In genomic region chr5:133981714-133982113, GRCh38 we compare ENCODE assay signal across 17 cellular contexts. TPM values are rescaled to one million over a fixed set of nuclear protein-coding genes. Genes with fewer than 3 reads are reported as not detected.
A peak's percentile ranks its signal among the peaks of the same experiment; 100 is the strongest.
DNase-seq lines count a peak whose midpoint lies in the region; ATAC-seq, FAIRE-seq and TF ChIP-seq lines count a peak whose summit lies in the region.
"Had no signal": no experiment of that assay in that cellular context is flagged by ENCODE, and none has a peak within 500 bp of the region (broad histone marks: within the 10 kb centered on the region; RNA-seq: fewer than 3 reads in every experiment).

No MANE protein-coding gene starts in this region.

- H4K20me1 ChIP-seq in HepG2 (ENCODE audit: insufficient read depth, low read length): peaks cover 11% of the 10 kb centered on the region; the same call in 1 of the 2 replicates
- peaks cover 19% of the 10 kb centered on the region for H4K20me1 ChIP-seq in PC-9 (ENCODE audit: insufficient read depth)

- in situ Hi-C loops in HepG2 (cut with HindIII; ENCODE audit: extremely low pct_ligation_motif_present, low pct_unique_long_range_greater_than_20kb): no loop called here

- H3K27ac ChIP-seq in HepG2 (ENCODE audit: extremely low read length, insufficient read depth, low read length): no peak overlapping the region
- H3K27ac ChIP-seq in right lobe of liver: no peak overlapping the region
- H3K27ac ChIP-seq in PC-9: 0 out of 2 replicates have a peak overlapping the region, but pooled peaks have one; percentile 3
- H3K27ac ChIP-seq: adrenal gland, pancreas, SJSA1 had no signal

- no peaks in the 10 kb centered on the region for H3K9me2 ChIP-seq in PC-9 (ENCODE audit: insufficient read depth)

- no TSS peak for BruUV-seq in HepG2 (replicated peaks; lab: Mats Ljungman, UMichigan)
- BruUV-seq in PC-9 (replicated peaks; lab: Mats Ljungman, UMichigan): no TSS peak

- H3K27me3 Mint-ChIP-seq in chondrocyte (ENCODE audit: low read depth) (no peaks in the 10 kb centered on the region), WTC11 (ENCODE audit: low read depth) (no peaks in the 10 kb centered on the region)

- H3K9ac ChIP-seq in HepG2 (ENCODE audit: insufficient read depth, low read depth, low read length): no peak overlapping the region

- H3K4me3 Mint-ChIP-seq in chondrocyte (ENCODE audit: unreplicated experiment) (no peak overlapping the region), WTC11 (no peak overlapping the region)
- H3K4me3 Mint-ChIP-seq: activated T-helper 1 cell treated with anti-CD3 and anti-CD28 coated beads, Interleukin-12 subunit alpha, Interleukin-12 subunit beta, Interleukin-2, Interleukin-4 antibody, amounts not matched to agents 30 ng/mL and 10 ng/mL and 1 ng/mL, durations not matched to agents 14 hours and 24 hours and 36 hours had no signal

- POLR2A ChIA-PET in HepG2 (lab: Yijun Ruan, JAX): interaction anchor here (1.8 kb wide), 1 partner anchor 12 kb away, joined by 4 read pairs; no protein-coding TSS in a partner anchor
- POLR2A ChIA-PET in PC-9 (lab: Charles Lee; ENCODE audit: unreplicated experiment): no interaction called here
- POLR2A ChIA-PET in WTC11 (lab: Charles Lee): no interaction called here

- intact Hi-C loops in HepG2 (cut with micrococcal nuclease; ENCODE audit: unreplicated experiment) (loop anchor here (2.0 kb wide), 1 partner anchor 13 kb away; no protein-coding TSS in a partner anchor), right lobe of liver (cut with DNase I) (no loop called here), PC-9 (cut with micrococcal nuclease; ENCODE audit: unreplicated experiment) (no loop called here)

- H3K27me3 ChIP-seq in HepG2 (ENCODE audit: control insufficient read depth in 1 of 2, insufficient read depth in 2 of 2, low read length in 2 of 2) (no peaks in the 10 kb centered on the region), right lobe of liver (no peaks in the 10 kb centered on the region), PC-9 (ENCODE audit: insufficient read depth, low read depth) (no peaks in the 10 kb centered on the region)
- H3K27me3 ChIP-seq: adrenal gland, cardiac muscle cell, pancreas, SJSA1 had no signal

- H3K4me1 ChIP-seq in HepG2 (ENCODE audit: insufficient read depth, low read length): peaks cover 30% of the 10 kb centered on the region
- H3K4me1 ChIP-seq in right lobe of liver: no peaks in the 10 kb centered on the region
- no peaks in the 10 kb centered on the region for H3K4me1 ChIP-seq in PC-9 (replicated peaks; ENCODE audit: insufficient read depth)
- H3K4me1 ChIP-seq: pancreas had no signal

- H3F3A ChIP-seq in PC-9 (ENCODE audit: insufficient read depth, low read depth): peaks cover 83% of the 10 kb centered on the region

- H3K79me2 ChIP-seq in HepG2 (ENCODE audit: insufficient read depth, low read length): peaks cover 24% of the 10 kb centered on the region
- peaks cover 48% of the 10 kb centered on the region for H3K79me2 ChIP-seq in PC-9 (ENCODE audit: low read depth)

- H3K4me1 Mint-ChIP-seq in chondrocyte (ENCODE audit: low read depth) (peaks cover 27% of the 10 kb centered on the region), WTC11 (0 out of 2 replicates have a peak, but pooled peaks cover 3% of the 10 kb centered on the region)

- H3K4me3 ChIP-seq in HepG2 (replicated peaks in 1 of 3; ENCODE audit: insufficient read depth in 1 of 3, low read depth in 2 of 3, low read length in 3 of 3): no peak overlapping the region
- H3K4me3 ChIP-seq in right lobe of liver: no peak overlapping the region
- no peak overlapping the region for H3K4me3 ChIP-seq in PC-9
- H3K4me3 ChIP-seq: adrenal gland, cardiac muscle cell, pancreas, SJSA1 had no signal

- no peak for TF ChIP-seq RAD21 in HepG2 (CRISPR knock-in tag; IDR thresholded peaks at IDR 0.05)

- peak; percentile 25; the same call in 1 of the 3 replicates for ATAC-seq in HepG2
- no peak for ATAC-seq in right lobe of liver
- ATAC-seq in GM21825 (IDR thresholded peaks at IDR 0.05; ENCODE audit: unreplicated experiment): no peak
- no peak for ATAC-seq in GM19463 (IDR thresholded peaks at IDR 0.05; ENCODE audit: unreplicated experiment)
- ATAC-seq in WTC11: no peak
- ATAC-seq: pancreas had no signal

- DNase-seq in HepG2 (ENCODE audit: low spot score): no peak
- no peak for DNase-seq in right lobe of liver
- DNase-seq in PC-9: no peak
- DNase-seq in chondrocyte (ENCODE audit: low spot score): no peak
- DNase-seq in COR-L47 (lab: John Stamatoyannopoulos, UW): no peak
- DNase-seq in WTC11 (ENCODE audit: low spot score): no peak
- DNase-seq: activated CD4-positive, alpha-beta T cell treated with anti-CD3 and anti-CD28 coated beads, Interleukin-2, amount 50 U/mL, for 4 hours; NCI-H1436 treated with DMSO at 0.1 percent for 48 hours; NCI-H226; pancreas had no signal

- H2AFZ ChIP-seq in HepG2 (ENCODE audit: low read length): no peak overlapping the region
- H2AFZ ChIP-seq in PC-9: no peak overlapping the region

- no peaks in the 10 kb centered on the region for H3K9me3 Mint-ChIP-seq in chondrocyte (ENCODE audit: low read depth)
- no peaks in the 10 kb centered on the region for H3K9me3 Mint-ChIP-seq in WTC11
- H3K9me3 Mint-ChIP-seq: activated T-helper 1 cell treated with anti-CD3 and anti-CD28 coated beads, Interleukin-12 subunit alpha, Interleukin-12 subunit beta, Interleukin-2, Interleukin-4 antibody, amounts not matched to agents 30 ng/mL and 10 ng/mL and 1 ng/mL, durations not matched to agents 14 hours and 24 hours and 36 hours had no signal

- WGBS in HepG2 (ENCODE audit: low lambda C conversion rate): 88% methylated on average over 1 of the region's 1 CpG
- 44% methylated on average over 1 of the region's 1 CpG for WGBS in right lobe of liver (ENCODE audit: insufficient coverage, low coverage, low lambda C conversion rate, missing lambda C conversion rate)

- H3K27ac Mint-ChIP-seq in chondrocyte (ENCODE audit: unreplicated experiment) (no peak overlapping the region), WTC11 (no peak overlapping the region)
- H3K27ac Mint-ChIP-seq: activated T-helper 1 cell treated with anti-CD3 and anti-CD28 coated beads, Interleukin-12 subunit alpha, Interleukin-12 subunit beta, Interleukin-2, Interleukin-4 antibody, amounts not matched to agents 30 ng/mL and 10 ng/mL and 1 ng/mL, durations not matched to agents 14 hours and 24 hours and 36 hours had no signal

- no peak for FAIRE-seq in HepG2 (lab: Jason Lieb, UNC)
- FAIRE-seq: GM18507, pancreas had no signal

- TF ChIP-seq EP300 in HepG2 (IDR thresholded peaks at IDR 0.05; ENCODE audit: low read depth in 2 of 2, low read length in 2 of 2) (no peak), HepG2 (CRISPR knock-in tag; IDR thresholded peaks at IDR 0.05; ENCODE audit: borderline replicate concordance) (no peak)

- H3K9me3 ChIP-seq in HepG2 (ENCODE audit: low read length) (no peaks in the 10 kb centered on the region), right lobe of liver (no peaks in the 10 kb centered on the region), PC-9 (ENCODE audit: insufficient read depth, low read depth) (no peaks in the 10 kb centered on the region)
- H3K9me3 ChIP-seq: adrenal gland, pancreas, SJSA1 had no signal

- no peak overlapping the region for H3K4me2 ChIP-seq in HepG2 (ENCODE audit: low read depth, low read length)
- no peak overlapping the region for H3K4me2 ChIP-seq in PC-9

- peaks cover 23 to 54% of the 10 kb centered on the region in 2 experiments for H3K36me3 ChIP-seq in HepG2 (replicated peaks in 1 of 2; ENCODE audit: control insufficient read depth in 1 of 2, insufficient read depth in 2 of 2, low read length in 2 of 2)
- peaks cover 0 to 77% (median 11%) of the 10 kb centered on the region in 4 donors for H3K36me3 ChIP-seq in right lobe of liver
- peaks cover 41% of the 10 kb centered on the region for H3K36me3 ChIP-seq in PC-9 (ENCODE audit: low read depth)

- no peak for TF ChIP-seq CTCF in HepG2 (CRISPR knock-in tag; IDR thresholded peaks at IDR 0.05)
- TF ChIP-seq CTCF in right lobe of liver (IDR thresholded peaks at IDR 0.05): no peak
- TF ChIP-seq CTCF in PC-9 (conservative IDR thresholded peaks at IDR 0.05): no peak
- peak; percentile 18 for TF ChIP-seq CTCF in chondrocyte (IDR thresholded peaks at IDR 0.05)
- no peak for TF ChIP-seq CTCF in WTC11 (IDR thresholded peaks at IDR 0.05)

- TF ChIP-seq POLR2A in HepG2 (IDR thresholded peaks at IDR 0.05; ENCODE audit: insufficient read depth in 1 of 2, low read depth in 2 of 2, low read length in 2 of 2) (no peak), right lobe of liver (IDR thresholded peaks at IDR 0.05) (no peak)

- peaks cover 21% of the 10 kb centered on the region for H3K36me3 Mint-ChIP-seq in chondrocyte (ENCODE audit: low read depth)
- peaks cover 58% of the 10 kb centered on the region for H3K36me3 Mint-ChIP-seq in WTC11

- CTCF ChIA-PET in HepG2 (lab: Yijun Ruan, JAX; ENCODE audit: low intra/inter-chr PET ratio, low total read pairs): no interaction called here
- CTCF ChIA-PET in PC-9 (lab: Charles Lee): interaction anchor here (0.6 kb wide), 1 partner anchor 15 kb away, joined by 4 read pairs; no protein-coding TSS in a partner anchor
- CTCF ChIA-PET in WTC11 (lab: Charles Lee): interaction anchor here (1.5 kb wide), 1 partner anchor 15 kb away, joined by 5 read pairs; no protein-coding TSS in a partner anchor

RNA-seq across cellular contexts. Expression of gene C5orf15, which starts 13.3 kb away (rescaled TPM):
- total RNA-seq in HepG2 (2016; rRNA removed; fragmentation: Illumina TruSeq; extraction: Trizol) (35.7 and 58.5 TPM in 2 replicates), right lobe of liver (10 to 100 TPM; 15.0 to 37.5 (median 24.4) TPM), PC-9 (2021) (24.4 and 45.0 TPM in 2 replicates), chondrocyte (41.7 to 63.7 TPM (median 44.4 TPM) in 3 replicates), WTC11 (2021) (29.9 to 32.7 TPM (median 30.3 TPM) in 3 replicates)
- 5.8 and 7.0 TPM in 2 replicates for total RNA-seq in HepG2 (2016; cell fraction: cytosol; rRNA removed; fragmentation: Illumina TruSeq; extraction: Trizol; ENCODE audit: low read depth)
- total RNA-seq in HepG2 (2016; cell fraction: insoluble cytoplasmic fraction; rRNA removed; fragmentation: Illumina TruSeq; extraction: Trizol): 32.4 and 58.3 TPM in 2 replicates
- total RNA-seq in HepG2 (2016; cell fraction: membrane; rRNA removed; fragmentation: Illumina TruSeq; extraction: Trizol): 14.0 and 15.0 TPM in 2 replicates
- total RNA-seq in HepG2 (2016; cell fraction: nucleus; rRNA removed; fragmentation: Illumina TruSeq; extraction: Trizol): 50.5 and 53.2 TPM in 2 replicates
- 82.7 and 84.1 TPM in 2 replicates for polyA plus RNA-seq in HepG2 (2011; rRNA removed)
- 55.7 and 70.1 TPM in 2 replicates for polyA plus RNA-seq in HepG2 (2011; cell fraction: cytosol; rRNA removed)
- 26.9 and 28.5 TPM in 2 replicates for polyA plus RNA-seq in HepG2 (2011; cell fraction: nucleus; rRNA removed)
- 50.8 and 57.3 TPM in 2 replicates for polyA plus RNA-seq in HepG2 (2012)
- 4.5 and 5.3 TPM in 2 replicates for polyA plus RNA-seq in HepG2 (2016; cell fraction: cytosol; fragmentation: Illumina TruSeq; extraction: Trizol; ENCODE audit: low read depth)
- polyA plus RNA-seq in HepG2 (2016; cell fraction: insoluble cytoplasmic fraction; fragmentation: Illumina TruSeq; extraction: Trizol; ENCODE audit: low read depth): 54.9 and 56.5 TPM in 2 replicates
- 13.6 and 14.8 TPM in 2 replicates for polyA plus RNA-seq in HepG2 (2016; cell fraction: membrane; fragmentation: Illumina TruSeq; extraction: Trizol; ENCODE audit: low read depth)
- polyA plus RNA-seq in HepG2 (2016; cell fraction: nucleus; fragmentation: Illumina TruSeq; extraction: Trizol; ENCODE audit: insufficient read depth, low read depth): 125 and 131 TPM in 2 replicates
- polyA minus RNA-seq in HepG2 (2011; rRNA and poly(A)+ RNA removed; ENCODE audit: low replicate concordance): 27.4 and 37.7 TPM in 2 replicates
- 57.0 and 75.9 TPM in 2 replicates for polyA minus RNA-seq in HepG2 (2011; cell fraction: cytosol; rRNA and poly(A)+ RNA removed)
- polyA minus RNA-seq in HepG2 (2011; cell fraction: nucleus; rRNA and poly(A)+ RNA removed): 20.3 and 34.9 TPM in 2 replicates

RNA-seq across cellular contexts. Expression of gene VDAC1, which starts 23.1 kb away (rescaled TPM):
- total RNA-seq in HepG2 (2016; rRNA removed; fragmentation: Illumina TruSeq; extraction: Trizol) (380 and 481 TPM in 2 replicates), right lobe of liver (100 to 1,000 TPM; 101 to 209 (median 128) TPM), PC-9 (2021) (157 and 228 TPM in 2 replicates), chondrocyte (138 to 173 TPM (median 143 TPM) in 3 replicates), WTC11 (2021) (266 to 274 TPM (median 268 TPM) in 3 replicates)
- total RNA-seq in HepG2 (2016; cell fraction: cytosol; rRNA removed; fragmentation: Illumina TruSeq; extraction: Trizol; ENCODE audit: low read depth): 142 and 143 TPM in 2 replicates
- 391 and 476 TPM in 2 replicates for total RNA-seq in HepG2 (2016; cell fraction: insoluble cytoplasmic fraction; rRNA removed; fragmentation: Illumina TruSeq; extraction: Trizol)
- 267 and 273 TPM in 2 replicates for total RNA-seq in HepG2 (2016; cell fraction: membrane; rRNA removed; fragmentation: Illumina TruSeq; extraction: Trizol)
- 160 and 168 TPM in 2 replicates for total RNA-seq in HepG2 (2016; cell fraction: nucleus; rRNA removed; fragmentation: Illumina TruSeq; extraction: Trizol)
- 112 and 119 TPM in 2 replicates for polyA plus RNA-seq in HepG2 (2011; rRNA removed)
- 99.4 and 136 TPM in 2 replicates for polyA plus RNA-seq in HepG2 (2011; cell fraction: cytosol; rRNA removed)
- polyA plus RNA-seq in HepG2 (2011; cell fraction: nucleus; rRNA removed): 68.8 and 87.6 TPM in 2 replicates
- 283 and 305 TPM in 2 replicates for polyA plus RNA-seq in HepG2 (2012)
- polyA plus RNA-seq in HepG2 (2016; cell fraction: cytosol; fragmentation: Illumina TruSeq; extraction: Trizol; ENCODE audit: low read depth): 122 and 132 TPM in 2 replicates
- polyA plus RNA-seq in HepG2 (2016; cell fraction: insoluble cytoplasmic fraction; fragmentation: Illumina TruSeq; extraction: Trizol; ENCODE audit: low read depth): 522 and 545 TPM in 2 replicates
- 196 and 202 TPM in 2 replicates for polyA plus RNA-seq in HepG2 (2016; cell fraction: membrane; fragmentation: Illumina TruSeq; extraction: Trizol; ENCODE audit: low read depth)
- polyA plus RNA-seq in HepG2 (2016; cell fraction: nucleus; fragmentation: Illumina TruSeq; extraction: Trizol; ENCODE audit: insufficient read depth, low read depth): 247 and 250 TPM in 2 replicates
- polyA minus RNA-seq in HepG2 (2011; rRNA and poly(A)+ RNA removed; ENCODE audit: low replicate concordance): 53.4 and 93.5 TPM in 2 replicates
- polyA minus RNA-seq in HepG2 (2011; cell fraction: cytosol; rRNA and poly(A)+ RNA removed): 105 and 139 TPM in 2 replicates
- polyA minus RNA-seq in HepG2 (2011; cell fraction: nucleus; rRNA and poly(A)+ RNA removed): 59.4 and 73.6 TPM in 2 replicates
